Comparison of ENCODE assay signal across 1 cellular context in the genomic region with DNA sequence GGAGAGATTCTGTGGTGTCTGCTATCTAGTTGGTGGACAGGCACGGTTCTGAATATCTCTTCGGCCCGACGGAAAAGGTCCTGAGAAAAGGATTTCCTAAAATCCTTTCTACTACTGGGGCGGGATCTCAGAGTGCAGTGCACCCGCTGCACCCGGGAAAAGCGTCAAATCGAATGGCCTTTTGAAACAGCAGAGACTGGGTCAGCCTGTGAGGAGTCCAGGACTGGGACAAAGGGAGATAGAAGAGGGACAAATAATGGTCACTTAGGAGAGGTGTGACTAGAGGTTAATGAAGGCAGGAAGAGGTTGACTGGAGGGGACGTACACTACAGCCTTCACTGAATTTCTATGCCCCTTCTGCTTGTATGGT.
TF ChIP-seq lines count a peak whose summit lies in the region.

No MANE protein-coding gene starts in this region.

TF ChIP-seq in GM23338, 12 proteins besides CTCF, POLR2A, EP300 and RAD21:
- TF ChIP-seq, protein P1, sequence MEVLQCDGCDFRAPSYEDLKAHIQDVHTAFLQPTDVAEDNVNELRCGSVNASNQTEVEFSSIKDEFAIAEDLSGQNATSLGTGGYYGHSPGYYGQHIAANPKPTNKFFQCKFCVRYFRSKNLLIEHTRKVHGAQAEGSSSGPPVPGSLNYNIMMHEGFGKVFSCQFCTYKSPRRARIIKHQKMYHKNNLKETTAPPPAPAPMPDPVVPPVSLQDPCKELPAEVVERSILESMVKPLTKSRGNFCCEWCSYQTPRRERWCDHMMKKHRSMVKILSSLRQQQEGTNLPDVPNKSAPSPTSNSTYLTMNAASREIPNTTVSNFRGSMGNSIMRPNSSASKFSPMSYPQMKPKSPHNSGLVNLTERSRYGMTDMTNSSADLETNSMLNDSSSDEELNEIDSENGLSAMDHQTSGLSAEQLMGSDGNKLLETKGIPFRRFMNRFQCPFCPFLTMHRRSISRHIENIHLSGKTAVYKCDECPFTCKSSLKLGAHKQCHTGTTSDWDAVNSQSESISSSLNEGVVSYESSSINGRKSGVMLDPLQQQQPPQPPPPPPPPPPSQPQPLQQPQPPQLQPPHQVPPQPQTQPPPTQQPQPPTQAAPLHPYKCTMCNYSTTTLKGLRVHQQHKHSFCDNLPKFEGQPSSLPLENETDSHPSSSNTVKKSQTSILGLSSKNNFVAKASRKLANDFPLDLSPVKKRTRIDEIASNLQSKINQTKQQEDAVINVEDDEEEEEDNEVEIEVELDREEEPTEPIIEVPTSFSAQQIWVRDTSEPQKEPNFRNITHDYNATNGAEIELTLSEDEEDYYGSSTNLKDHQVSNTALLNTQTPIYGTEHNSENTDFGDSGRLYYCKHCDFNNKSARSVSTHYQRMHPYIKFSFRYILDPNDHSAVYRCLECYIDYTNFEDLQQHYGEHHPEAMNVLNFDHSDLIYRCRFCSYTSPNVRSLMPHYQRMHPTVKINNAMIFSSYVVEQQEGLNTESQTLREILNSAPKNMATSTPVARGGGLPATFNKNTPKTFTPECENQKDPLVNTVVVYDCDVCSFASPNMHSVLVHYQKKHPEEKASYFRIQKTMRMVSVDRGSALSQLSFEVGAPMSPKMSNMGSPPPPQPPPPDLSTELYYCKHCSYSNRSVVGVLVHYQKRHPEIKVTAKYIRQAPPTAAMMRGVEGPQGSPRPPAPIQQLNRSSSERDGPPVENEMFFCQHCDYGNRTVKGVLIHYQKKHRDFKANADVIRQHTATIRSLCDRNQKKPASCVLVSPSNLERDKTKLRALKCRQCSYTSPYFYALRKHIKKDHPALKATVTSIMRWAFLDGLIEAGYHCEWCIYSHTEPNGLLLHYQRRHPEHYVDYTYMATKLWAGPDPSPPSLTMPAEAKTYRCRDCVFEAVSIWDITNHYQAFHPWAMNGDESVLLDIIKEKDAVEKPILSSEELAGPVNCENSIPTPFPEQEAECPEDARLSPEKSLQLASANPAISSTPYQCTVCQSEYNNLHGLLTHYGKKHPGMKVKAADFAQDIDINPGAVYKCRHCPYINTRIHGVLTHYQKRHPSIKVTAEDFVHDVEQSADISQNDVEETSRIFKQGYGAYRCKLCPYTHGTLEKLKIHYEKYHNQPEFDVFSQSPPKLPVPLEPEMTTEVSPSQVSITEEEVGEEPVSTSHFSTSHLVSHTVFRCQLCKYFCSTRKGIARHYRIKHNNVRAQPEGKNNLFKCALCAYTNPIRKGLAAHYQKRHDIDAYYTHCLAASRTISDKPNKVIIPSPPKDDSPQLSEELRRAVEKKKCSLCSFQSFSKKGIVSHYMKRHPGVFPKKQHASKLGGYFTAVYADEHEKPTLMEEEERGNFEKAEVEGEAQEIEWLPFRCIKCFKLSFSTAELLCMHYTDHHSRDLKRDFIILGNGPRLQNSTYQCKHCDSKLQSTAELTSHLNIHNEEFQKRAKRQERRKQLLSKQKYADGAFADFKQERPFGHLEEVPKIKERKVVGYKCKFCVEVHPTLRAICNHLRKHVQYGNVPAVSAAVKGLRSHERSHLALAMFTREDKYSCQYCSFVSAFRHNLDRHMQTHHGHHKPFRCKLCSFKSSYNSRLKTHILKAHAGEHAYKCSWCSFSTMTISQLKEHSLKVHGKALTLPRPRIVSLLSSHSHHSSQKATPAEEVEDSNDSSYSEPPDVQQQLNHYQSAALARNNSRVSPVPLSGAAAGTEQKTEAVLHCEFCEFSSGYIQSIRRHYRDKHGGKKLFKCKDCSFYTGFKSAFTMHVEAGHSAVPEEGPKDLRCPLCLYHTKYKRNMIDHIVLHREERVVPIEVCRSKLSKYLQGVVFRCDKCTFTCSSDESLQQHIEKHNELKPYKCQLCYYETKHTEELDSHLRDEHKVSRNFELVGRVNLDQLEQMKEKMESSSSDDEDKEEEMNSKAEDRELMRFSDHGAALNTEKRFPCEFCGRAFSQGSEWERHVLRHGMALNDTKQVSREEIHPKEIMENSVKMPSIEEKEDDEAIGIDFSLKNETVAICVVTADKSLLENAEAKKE (CRISPR knock-in tag; IDR thresholded peaks at IDR 0.05) = no peak
- TF ChIP-seq NANOG (IDR thresholded peaks at IDR 0.05; ENCODE audit: borderline replicate concordance) (no peak), POLR2AphosphoS5 (IDR thresholded peaks at IDR 0.05; ENCODE audit: low read depth) (no peak), CREB1 (CRISPR knock-in tag; IDR thresholded peaks at IDR 0.05; ENCODE audit: low read depth) (no peak), ZNF114 (CRISPR knock-in tag; IDR thresholded peaks at IDR 0.05) (no peak), EZH2phosphoT487 (IDR thresholded peaks at IDR 0.05; ENCODE audit: unreplicated experiment) (no peak), JUNB (IDR thresholded peaks at IDR 0.05; ENCODE audit: unreplicated experiment) (no peak), EZH2 (IDR thresholded peaks at IDR 0.05; ENCODE audit: low read depth, unreplicated experiment) (no peak), ZNF331 (CRISPR knock-in tag; IDR thresholded peaks at IDR 0.05; ENCODE audit: low read depth) (no peak), STAT1 (IDR thresholded peaks at IDR 0.05; ENCODE audit: unreplicated experiment) (no peak)
- TF ChIP-seq, protein P2, sequence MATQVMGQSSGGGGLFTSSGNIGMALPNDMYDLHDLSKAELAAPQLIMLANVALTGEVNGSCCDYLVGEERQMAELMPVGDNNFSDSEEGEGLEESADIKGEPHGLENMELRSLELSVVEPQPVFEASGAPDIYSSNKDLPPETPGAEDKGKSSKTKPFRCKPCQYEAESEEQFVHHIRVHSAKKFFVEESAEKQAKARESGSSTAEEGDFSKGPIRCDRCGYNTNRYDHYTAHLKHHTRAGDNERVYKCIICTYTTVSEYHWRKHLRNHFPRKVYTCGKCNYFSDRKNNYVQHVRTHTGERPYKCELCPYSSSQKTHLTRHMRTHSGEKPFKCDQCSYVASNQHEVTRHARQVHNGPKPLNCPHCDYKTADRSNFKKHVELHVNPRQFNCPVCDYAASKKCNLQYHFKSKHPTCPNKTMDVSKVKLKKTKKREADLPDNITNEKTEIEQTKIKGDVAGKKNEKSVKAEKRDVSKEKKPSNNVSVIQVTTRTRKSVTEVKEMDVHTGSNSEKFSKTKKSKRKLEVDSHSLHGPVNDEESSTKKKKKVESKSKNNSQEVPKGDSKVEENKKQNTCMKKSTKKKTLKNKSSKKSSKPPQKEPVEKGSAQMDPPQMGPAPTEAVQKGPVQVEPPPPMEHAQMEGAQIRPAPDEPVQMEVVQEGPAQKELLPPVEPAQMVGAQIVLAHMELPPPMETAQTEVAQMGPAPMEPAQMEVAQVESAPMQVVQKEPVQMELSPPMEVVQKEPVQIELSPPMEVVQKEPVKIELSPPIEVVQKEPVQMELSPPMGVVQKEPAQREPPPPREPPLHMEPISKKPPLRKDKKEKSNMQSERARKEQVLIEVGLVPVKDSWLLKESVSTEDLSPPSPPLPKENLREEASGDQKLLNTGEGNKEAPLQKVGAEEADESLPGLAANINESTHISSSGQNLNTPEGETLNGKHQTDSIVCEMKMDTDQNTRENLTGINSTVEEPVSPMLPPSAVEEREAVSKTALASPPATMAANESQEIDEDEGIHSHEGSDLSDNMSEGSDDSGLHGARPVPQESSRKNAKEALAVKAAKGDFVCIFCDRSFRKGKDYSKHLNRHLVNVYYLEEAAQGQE (IDR thresholded peaks at IDR 0.05; ENCODE audit: unreplicated experiment) = no peak
- TF ChIP-seq, protein P3, sequence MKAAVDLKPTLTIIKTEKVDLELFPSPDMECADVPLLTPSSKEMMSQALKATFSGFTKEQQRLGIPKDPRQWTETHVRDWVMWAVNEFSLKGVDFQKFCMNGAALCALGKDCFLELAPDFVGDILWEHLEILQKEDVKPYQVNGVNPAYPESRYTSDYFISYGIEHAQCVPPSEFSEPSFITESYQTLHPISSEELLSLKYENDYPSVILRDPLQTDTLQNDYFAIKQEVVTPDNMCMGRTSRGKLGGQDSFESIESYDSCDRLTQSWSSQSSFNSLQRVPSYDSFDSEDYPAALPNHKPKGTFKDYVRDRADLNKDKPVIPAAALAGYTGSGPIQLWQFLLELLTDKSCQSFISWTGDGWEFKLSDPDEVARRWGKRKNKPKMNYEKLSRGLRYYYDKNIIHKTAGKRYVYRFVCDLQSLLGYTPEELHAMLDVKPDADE (IDR thresholded peaks at IDR 0.05) = no peak
